In the genomic region with DNA sequence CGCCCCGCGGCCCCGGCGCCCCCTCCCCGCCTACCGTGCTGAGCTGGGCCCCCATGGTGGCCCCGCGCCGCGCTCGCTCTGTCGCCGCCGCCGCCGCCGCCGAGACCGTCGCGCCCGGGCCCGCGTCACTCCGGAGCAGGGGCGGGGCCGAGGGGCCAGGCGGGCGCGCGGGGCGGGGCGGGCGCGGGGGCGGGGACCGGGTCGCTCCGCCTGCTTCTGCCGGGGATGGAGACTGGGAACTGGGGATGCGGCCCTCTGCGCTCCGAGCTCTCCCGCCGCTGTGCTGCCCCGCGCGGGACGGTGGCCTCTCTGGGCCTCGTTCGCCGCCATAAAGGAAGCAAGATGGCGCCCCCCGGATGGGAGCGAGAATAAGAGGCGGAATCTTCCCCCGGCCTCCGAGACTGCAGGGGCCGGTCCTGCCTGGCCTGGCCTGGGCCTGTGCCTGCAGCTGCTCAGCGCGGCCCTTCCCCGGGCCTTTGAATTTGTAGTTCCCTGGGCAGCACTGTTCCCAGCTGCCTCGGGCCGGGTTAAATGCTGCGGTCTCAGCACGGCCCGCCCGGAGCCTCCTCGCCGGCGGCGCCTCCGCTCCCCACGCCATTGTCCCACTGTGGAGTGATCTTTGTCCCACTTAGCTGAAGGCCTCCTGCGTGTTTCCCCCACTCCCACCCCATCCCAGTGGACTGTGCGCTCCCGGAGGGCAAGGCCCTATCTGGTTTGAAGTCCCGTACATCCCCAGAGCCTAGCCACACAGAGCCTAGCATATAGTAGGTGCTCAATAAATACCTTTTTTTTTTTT, we compare ENCODE assay signal across 8 cellular contexts. TPM values are rescaled to one million over a fixed set of nuclear protein-coding genes. Genes with fewer than 3 reads are reported as not detected.
DNase-seq lines count a peak whose midpoint lies in the region; ATAC-seq, FAIRE-seq and TF ChIP-seq lines count a peak whose summit lies in the region.

TSS of gene CYB5R3 (minus strand) at position 132 of the 796 bp plus-strand sequence. CDS start at position 55, 77 bp downstream.

- DNase-seq in GM23338 (ENCODE audit: low spot score) (peak; percentile 93), M059J (ENCODE audit: low read depth) (peak; percentile 60), SW 1271 (lab: John Stamatoyannopoulos, UW) (peak; percentile 29 to 63), Right ventricle myocardium inferior (ENCODE audit: missing footprints) (peak; percentile 93), pancreas (peak; percentile 76 to 90 (median 84))
- peak; percentile 89 for DNase-seq in activated naive CD8-positive, alpha-beta T cell treated with anti-CD3 and anti-CD28 coated beads, Interleukin-2, amount 10 ng/mL, durations not matched to agents 7 days and 5 days

- H3K4me1 Mint-ChIP-seq in GM23338 = peaks cover 21% of the 10 kb centered on the region
- H3K4me1 Mint-ChIP-seq in activated naive CD8-positive, alpha-beta T cell treated with anti-CD3 and anti-CD28 coated beads, Interleukin-2, amount 10 ng/mL, durations not matched to agents 7 days and 5 days = peaks cover 11% of the 10 kb centered on the region

- H3K4me2 ChIP-seq in DOHH2 (ENCODE audit: low read length) = peak within 1 kb of the TSS; percentile 99
- H3K4me2 ChIP-seq in GM23338 = peak within 1 kb of the TSS; percentile 88

- H3K9me3 ChIP-seq in DOHH2 (ENCODE audit: control insufficient read depth, insufficient read depth, low read length) (no peaks in the 10 kb centered on the region), pancreas (no peaks in the 10 kb centered on the region), thymus (ENCODE audit: control insufficient read depth) (no peaks in the 10 kb centered on the region)

- no peaks in the 10 kb centered on the region for H3K36me3 Mint-ChIP-seq in GM23338 (ENCODE audit: low read depth)
- peaks cover 2% of the 10 kb centered on the region for H3K36me3 Mint-ChIP-seq in activated naive CD8-positive, alpha-beta T cell treated with anti-CD3 and anti-CD28 coated beads, Interleukin-2, amount 10 ng/mL, durations not matched to agents 7 days and 5 days

- no peaks in the 10 kb centered on the region for H3K9me3 Mint-ChIP-seq in GM23338
- no peaks in the 10 kb centered on the region for H3K9me3 Mint-ChIP-seq in activated naive CD8-positive, alpha-beta T cell treated with anti-CD3 and anti-CD28 coated beads, Interleukin-2, amount 10 ng/mL, durations not matched to agents 7 days and 5 days

- H4K20me1 ChIP-seq in DOHH2 (ENCODE audit: control insufficient read depth, insufficient read depth, low read depth, low read length) (peaks cover 10% of the 10 kb centered on the region; the same call in 1 of the 2 replicates), GM23338 (replicated peaks; ENCODE audit: insufficient read depth) (no peaks in the 10 kb centered on the region; the same call in 1 of the 2 replicates)

- peak within 1 kb of the TSS; percentile 93 for H3K4me3 Mint-ChIP-seq in GM23338
- H3K4me3 Mint-ChIP-seq in activated naive CD8-positive, alpha-beta T cell treated with anti-CD3 and anti-CD28 coated beads, Interleukin-2, amount 10 ng/mL, durations not matched to agents 7 days and 5 days = peak within 1 kb of the TSS; percentile 96

- peak within 1 kb of the TSS; percentile 68 for H3K27ac Mint-ChIP-seq in GM23338
- H3K27ac Mint-ChIP-seq in activated naive CD8-positive, alpha-beta T cell treated with anti-CD3 and anti-CD28 coated beads, Interleukin-2, amount 10 ng/mL, durations not matched to agents 7 days and 5 days = peak within 1 kb of the TSS; percentile 98

- ATAC-seq in GM23338 (peak; percentile 88), Right ventricle myocardium inferior (peak; percentile 73), pancreas (peak; percentile 63 to 81 (median 71))
- peak; percentile 77 for ATAC-seq in activated naive CD8-positive, alpha-beta T cell treated with anti-CD3 and anti-CD28 coated beads, Interleukin-2, amount 10 ng/mL, durations not matched to agents 7 days and 5 days (ENCODE audit: low read depth)

- no peaks in the 10 kb centered on the region for H3K27me3 ChIP-seq in DOHH2 (ENCODE audit: control insufficient read depth, low read length)
- H3K27me3 ChIP-seq in GM23338 (ENCODE audit: insufficient read depth) = no peaks in the 10 kb centered on the region
- H3K27me3 ChIP-seq in pancreas = no peaks in the 10 kb centered on the region
- H3K27me3 ChIP-seq in thymus (ENCODE audit: control insufficient read depth, insufficient read depth) = no peaks in the 10 kb centered on the region

- H3K27ac ChIP-seq in DOHH2 (ENCODE audit: low read depth, low read length) = peak within 1 kb of the TSS; percentile 59
- peak within 1 kb of the TSS; percentile 94 for H3K27ac ChIP-seq in GM23338 (ENCODE audit: low read depth)
- H3K27ac ChIP-seq in pancreas = peak within 1 kb of the TSS; percentile 79 to 91 (median 88)
- H3K27ac ChIP-seq in thymus (ENCODE audit: low read depth) = peak within 1 kb of the TSS; percentile 84

- H3K27me3 Mint-ChIP-seq in GM23338 (ENCODE audit: insufficient read depth, low read depth, poor library complexity) = peaks cover 21% of the 10 kb centered on the region
- no peaks in the 10 kb centered on the region for H3K27me3 Mint-ChIP-seq in activated naive CD8-positive, alpha-beta T cell treated with anti-CD3 and anti-CD28 coated beads, Interleukin-2, amount 10 ng/mL, durations not matched to agents 7 days and 5 days

- POLR2A ChIA-PET in activated naive CD8-positive, alpha-beta T cell treated with anti-CD3 and anti-CD28 coated beads, Interleukin-2, amount 10 ng/mL, durations not matched to agents 7 days and 5 days (lab: Charles Lee) = interaction anchor here (0.6 to 4.9 kb wide), 11 partner anchors 8 to 869 kb away, joined by 3 to 61 read pairs (median 3); partner anchors contain the start of genes ARFGAP3 and POLDIP3

- intact Hi-C loops in Right ventricle myocardium inferior (cut with DNase I) = loop anchor here (5.0 kb wide), 1 partner anchor 38 kb away; no protein-coding TSS in a partner anchor
- intact Hi-C loops in pancreas (cut with DNase I) = no loop called here

- no peaks in the 10 kb centered on the region for H3K9me2 ChIP-seq in DOHH2 (replicated peaks; ENCODE audit: control insufficient read depth, low read length)
- no peaks in the 10 kb centered on the region for H3K9me2 ChIP-seq in GM23338 (ENCODE audit: insufficient read depth)

- no peaks in the 10 kb centered on the region for H3F3A ChIP-seq in DOHH2 (ENCODE audit: control insufficient read depth, insufficient read depth)
- no peaks in the 10 kb centered on the region for H3F3A ChIP-seq in GM23338 (replicated peaks; ENCODE audit: low read depth)

- peak within 1 kb of the TSS; percentile 100 for H3K4me3 ChIP-seq in DOHH2 (ENCODE audit: low read length)
- peak within 1 kb of the TSS; percentile 91 for H3K4me3 ChIP-seq in GM23338
- peak within 1 kb of the TSS; percentile 69 to 88 (median 82) for H3K4me3 ChIP-seq in pancreas
- H3K4me3 ChIP-seq in thymus (ENCODE audit: low read length) = peak within 1 kb of the TSS; percentile 93

- WGBS in pancreas, 2 donors = 12 to 19% methylated on average over 39 to 79 of the region's 79 CpGs
- WGBS in thymus = 13% methylated on average over 79 of the region's 79 CpGs

- H3K4me1 ChIP-seq in DOHH2 (ENCODE audit: control insufficient read depth, low read length) (peaks cover 63% of the 10 kb centered on the region), GM23338 (ENCODE audit: insufficient read depth) (peaks cover 13% of the 10 kb centered on the region), pancreas (peaks cover 28 to 40% (median 33%) of the 10 kb centered on the region in 3 donors), thymus (ENCODE audit: control insufficient read depth, insufficient read depth, low read length) (peaks cover 13% of the 10 kb centered on the region)

- TF ChIP-seq CTCF in DOHH2 (IDR thresholded peaks at IDR 0.05; ENCODE audit: low read depth, low read length, poor library complexity, severe bottlenecking) (no peak), GM23338 (conservative IDR thresholded peaks at IDR 0.05; ENCODE audit: low read depth in 2 of 2) (no peak), pancreas (IDR thresholded peaks at IDR 0.05) (no peak)

- peaks cover 3% of the 10 kb centered on the region; the same call in 1 of the 2 replicates for H3K36me3 ChIP-seq in DOHH2 (ENCODE audit: control insufficient read depth, low read length)
- H3K36me3 ChIP-seq in GM23338 (ENCODE audit: insufficient read depth) = no peaks in the 10 kb centered on the region
- H3K36me3 ChIP-seq in pancreas = no peaks in the 10 kb centered on the region
- peaks cover 10% of the 10 kb centered on the region for H3K36me3 ChIP-seq in thymus (ENCODE audit: control insufficient read depth, insufficient read depth)

- H3K79me2 ChIP-seq in DOHH2 (ENCODE audit: control insufficient read depth, low read length) (peaks cover 49% of the 10 kb centered on the region), GM23338 (replicated peaks; ENCODE audit: insufficient read depth) (peaks cover 17% of the 10 kb centered on the region; the same call in 1 of the 2 replicates)

- peak within 1 kb of the TSS; percentile 96 for H2AFZ ChIP-seq in GM23338

- no peak for FAIRE-seq in pancreas (lab: Jason Lieb, UNC)

TF ChIP-seq in GM23338, 12 proteins besides CTCF, POLR2A, EP300 and RAD21 (continues in another document):
- TF ChIP-seq ZNF331 (CRISPR knock-in tag; IDR thresholded peaks at IDR 0.05; ENCODE audit: low read depth) = no peak
- TF ChIP-seq JUNB (IDR thresholded peaks at IDR 0.05; ENCODE audit: unreplicated experiment) = no peak
- no peak for TF ChIP-seq EZH2 (IDR thresholded peaks at IDR 0.05; ENCODE audit: low read depth, unreplicated experiment)
- TF ChIP-seq EZH2phosphoT487 (IDR thresholded peaks at IDR 0.05; ENCODE audit: unreplicated experiment) = no peak
- TF ChIP-seq POLR2AphosphoS5 (IDR thresholded peaks at IDR 0.05; ENCODE audit: low read depth) = no peak; the same call in 1 of the 2 replicates
- peak; percentile 72; the same call in 1 of the 2 replicates for TF ChIP-seq CREB1 (CRISPR knock-in tag; IDR thresholded peaks at IDR 0.05; ENCODE audit: low read depth)

RNA-seq across cellular contexts. Expression of gene CYB5R3, which starts in this region (rescaled TPM):
- total RNA-seq in GM23338 (2014; rRNA removed; shearing (Covaris generic)) = 66.4 and 76.2 TPM in 2 replicates
- 66.8 and 76.9 TPM in 2 replicates for polyA plus RNA-seq in GM23338 (2016; fragmentation: Nextera tagmentation; extraction: Ambion mirVana)
- 47.9 and 80.4 TPM in 2 replicates for total RNA-seq in M059J (2014; rRNA removed; shearing (Covaris generic))
- total RNA-seq in activated naive CD8-positive, alpha-beta T cell treated with anti-CD3 and anti-CD28 coated beads, Interleukin-2, amount 10 ng/mL, durations not matched to agents 7 days and 5 days = 10 to 100 TPM; 61.3 to 65.4 TPM
- total RNA-seq in Right ventricle myocardium inferior = 268 TPM
- 10 to 100 TPM; 32.6 to 76.4 (median 43.6) TPM for total RNA-seq in pancreas
- 100 to 1,000 TPM in 1 of 2 donors, 10 to 100 TPM in 1; 53.6 to 105 TPM for polyA plus RNA-seq in pancreas
- polyA plus RNA-seq in thymus = 70.7 TPM

Comparison
In these comparisons a context has a peak if more than half of its experiments do, and no peak if none do; other contexts are left out.
1. Peak in every context shown above with its lines: DNase-seq, ATAC-seq, H3K4me3 ChIP-seq and H3K27ac ChIP-seq.